ENCODE assay signal across 11 cellular contexts in genomic region chr2:181300600-181301291, GRCh38.
DNase-seq lines count a peak whose midpoint lies in the region; TF ChIP-seq lines count a peak whose summit lies in the region.
"Had no signal": no experiment of that assay in that cellular context is flagged by ENCODE, and none has a peak within 500 bp of the region (broad histone marks: within the 10 kb centered on the region; RNA-seq: fewer than 3 reads in every experiment).

No MANE protein-coding gene starts in this region.

- H3K9ac ChIP-seq in KMS-11 (no peak overlapping the region; the same call in 1 of the 2 replicates), colonic mucosa (ENCODE audit: low read depth in 2 of 2, low read length in 2 of 2) (no peak overlapping the region)

- POLR2A ChIA-PET in CD4-positive, alpha-beta memory T cell (lab: Charles Lee; ENCODE audit: partially characterized antibody): interaction anchor here (0.7 to 16.0 kb wide), 19 partner anchors 11 to 196 kb away, joined by 3 to 374 read pairs (median 3); partner anchors contain the start of gene ITGA4
- POLR2A ChIA-PET in activated CD4-positive, alpha-beta T cell treated with anti-CD3 and anti-CD28 coated beads, Interleukin-2, amount 10 ng/mL, durations not matched to agents 7 days and 5 days (lab: Charles Lee): interaction anchor here (0.6 kb wide), 2 partner anchors 135 to 320 kb away, joined by 3 to 4 read pairs; partner anchors contain the start of gene UBE2E3

- CTCF ChIA-PET in CD4-positive, alpha-beta memory T cell (lab: Charles Lee; ENCODE audit: partially characterized antibody): interaction anchor here (0.9 to 3.1 kb wide), 8 partner anchors 11 to 320 kb away, joined by 3 to 14 read pairs (median 3); partner anchors contain the start of gene ITGA4
- CTCF ChIA-PET in activated CD4-positive, alpha-beta T cell treated with anti-CD3 and anti-CD28 coated beads, Interleukin-2, amount 10 ng/mL, durations not matched to agents 7 days and 5 days (lab: Charles Lee): interaction anchor here (0.9 to 2.2 kb wide), 4 partner anchors 12 to 156 kb away, joined by 3 to 11 read pairs (median 4); partner anchors contain the start of gene ITGA4

- H3K27ac Mint-ChIP-seq in CD4-positive, alpha-beta memory T cell: peak overlapping the region; percentile 49 to 97 (median 88)
- peak overlapping the region; percentile 86 for H3K27ac Mint-ChIP-seq in activated CD4-positive, alpha-beta T cell treated with anti-CD3 and anti-CD28 coated beads, Interleukin-2, amount 10 ng/mL, durations not matched to agents 7 days and 5 days
- H3K27ac Mint-ChIP-seq in immature natural killer cell: peak overlapping the region; percentile 66 to 92 (median 80)

- TF ChIP-seq POLR2A in esophagus muscularis mucosa (IDR thresholded peaks at IDR 0.05; ENCODE audit: low read depth): no peak

- H2AFZ ChIP-seq in KMS-11 (ENCODE audit: low read depth): peak overlapping the region; percentile 15; the same call in 1 of the 2 replicates

- H3K36me3 Mint-ChIP-seq in CD4-positive, alpha-beta memory T cell: peaks cover 23 to 24% of the 10 kb centered on the region in 2 donors
- peaks cover 40% of the 10 kb centered on the region for H3K36me3 Mint-ChIP-seq in activated CD4-positive, alpha-beta T cell treated with anti-CD3 and anti-CD28 coated beads, Interleukin-2, amount 10 ng/mL, durations not matched to agents 7 days and 5 days (ENCODE audit: low read depth)
- H3K36me3 Mint-ChIP-seq in immature natural killer cell: peaks cover 15 to 24% (median 19%) of the 10 kb centered on the region in 3 donors

- no peaks in the 10 kb centered on the region for H3K27me3 Mint-ChIP-seq in CD4-positive, alpha-beta memory T cell
- H3K27me3 Mint-ChIP-seq in activated CD4-positive, alpha-beta T cell treated with anti-CD3 and anti-CD28 coated beads, Interleukin-2, amount 10 ng/mL, durations not matched to agents 7 days and 5 days: no peaks in the 10 kb centered on the region
- H3K27me3 Mint-ChIP-seq in immature natural killer cell (ENCODE audit: low read depth in 3 of 3): peaks cover 0 to 9% (median 6%) of the 10 kb centered on the region in 3 donors

- no peak for TF ChIP-seq EP300 in esophagus muscularis mucosa (IDR thresholded peaks at IDR 0.05)

- no peaks in the 10 kb centered on the region for H4K20me1 ChIP-seq in KMS-11 (ENCODE audit: insufficient read depth)

- H3K4me1 Mint-ChIP-seq in CD4-positive, alpha-beta memory T cell: peaks cover 38 to 48% (median 42%) of the 10 kb centered on the region in 4 donors
- H3K4me1 Mint-ChIP-seq in activated CD4-positive, alpha-beta T cell treated with anti-CD3 and anti-CD28 coated beads, Interleukin-2, amount 10 ng/mL, durations not matched to agents 7 days and 5 days: peaks cover 56% of the 10 kb centered on the region
- peaks cover 47 to 55% of the 10 kb centered on the region in 2 donors for H3K4me1 Mint-ChIP-seq in immature natural killer cell

- H3K27me3 ChIP-seq in CD4-positive, alpha-beta memory T cell (ENCODE audit: insufficient read depth, low read length): no peaks in the 10 kb centered on the region
- no peaks in the 10 kb centered on the region for H3K27me3 ChIP-seq in KMS-11 (ENCODE audit: insufficient read depth, low read depth)
- no peaks in the 10 kb centered on the region for H3K27me3 ChIP-seq in colonic mucosa
- no peaks in the 10 kb centered on the region for H3K27me3 ChIP-seq in esophagus muscularis mucosa
- H3K27me3 ChIP-seq: Peyer's patch had no signal

- intact Hi-C loops in CD4-positive, alpha-beta memory T cell (cut with micrococcal nuclease): no loop called here
- intact Hi-C loops in colonic mucosa (cut with DNase I) (no loop called here), esophagus muscularis mucosa (cut with DNase I) (no loop called here)

- peak overlapping the region in 1 of 2 donors; percentile 20 for H3K4me3 ChIP-seq in CD4-positive, alpha-beta memory T cell (ENCODE audit: low read length in 2 of 2)
- H3K4me3 ChIP-seq in KMS-11 (IDR thresholded peaks at IDR 0.05; ENCODE audit: insufficient read depth, low read depth, low read length) (no peak overlapping the region), colonic mucosa (no peak overlapping the region), esophagus muscularis mucosa (no peak overlapping the region)
- H3K4me3 ChIP-seq: Peyer's patch had no signal

- H3K79me2 ChIP-seq in KMS-11 (ENCODE audit: insufficient read depth, low read depth): no peaks in the 10 kb centered on the region

- no peaks in the 10 kb centered on the region for H3K36me3 ChIP-seq in CD4-positive, alpha-beta memory T cell (ENCODE audit: insufficient read depth, low read length)
- H3K36me3 ChIP-seq in KMS-11 (ENCODE audit: insufficient read depth) (no peaks in the 10 kb centered on the region), colonic mucosa (no peaks in the 10 kb centered on the region), esophagus muscularis mucosa (no peaks in the 10 kb centered on the region)
- H3K36me3 ChIP-seq: Peyer's patch had no signal

- DNase-seq in CD4-positive, alpha-beta memory T cell: peak; percentile 59 to 80 (median 71)
- peak; percentile 76 for DNase-seq in activated CD4-positive, alpha-beta T cell treated with anti-CD3 and anti-CD28 coated beads, Interleukin-2, amount 10 ng/mL, durations not matched to agents 7 days and 5 days
- DNase-seq in immature natural killer cell (peak; percentile 76 to 81 (median 81)), colonic mucosa (no peak), esophagus muscularis mucosa (ENCODE audit: extremely low spot score) (no peak), RPMI8226 (no peak), SW 1271 (lab: John Stamatoyannopoulos, UW) (no peak)
- DNase-seq: H9, substantia nigra had no signal

- H3K9me3 Mint-ChIP-seq in CD4-positive, alpha-beta memory T cell: peaks cover 0 to 33% (median 27%) of the 10 kb centered on the region in 8 donors
- peaks cover 27% of the 10 kb centered on the region for H3K9me3 Mint-ChIP-seq in activated CD4-positive, alpha-beta T cell treated with anti-CD3 and anti-CD28 coated beads, Interleukin-2, amount 10 ng/mL, durations not matched to agents 7 days and 5 days
- H3K9me3 Mint-ChIP-seq in immature natural killer cell: peaks cover 5 to 22% (median 14%) of the 10 kb centered on the region in 6 donors
- H3K9me3 Mint-ChIP-seq: H9 had no signal

- WGBS in esophagus muscularis mucosa: 85% methylated on average over 5 of the region's 5 CpGs

- peak overlapping the region; percentile 70 for H3K4me2 ChIP-seq in KMS-11

- peak overlapping the region; percentile 4 to 73 (median 61) for H3K4me3 Mint-ChIP-seq in CD4-positive, alpha-beta memory T cell
- H3K4me3 Mint-ChIP-seq in activated CD4-positive, alpha-beta T cell treated with anti-CD3 and anti-CD28 coated beads, Interleukin-2, amount 10 ng/mL, durations not matched to agents 7 days and 5 days: peak overlapping the region; percentile 44
- peak overlapping the region; percentile 66 to 86 (median 76) for H3K4me3 Mint-ChIP-seq in immature natural killer cell
- H3K4me3 Mint-ChIP-seq: H9 had no signal

- H3K9me3 ChIP-seq in CD4-positive, alpha-beta memory T cell (ENCODE audit: control insufficient read depth in 1 of 2, low read length in 2 of 2): peaks cover 0 to 5% of the 10 kb centered on the region in 2 donors
- H3K9me3 ChIP-seq in colonic mucosa (no peaks in the 10 kb centered on the region), esophagus muscularis mucosa (peaks cover 0 to 10% (median 6%) of the 10 kb centered on the region in 4 donors)
- H3K9me3 ChIP-seq: Peyer's patch had no signal

- H3K4me1 ChIP-seq in CD4-positive, alpha-beta memory T cell (ENCODE audit: insufficient read depth, low read length): peaks cover 51% of the 10 kb centered on the region
- H3K4me1 ChIP-seq in KMS-11 (ENCODE audit: low read depth, poor library complexity, severe bottlenecking) (peaks cover 58% of the 10 kb centered on the region), colonic mucosa (no peaks in the 10 kb centered on the region), esophagus muscularis mucosa (peaks cover 0 to 7% (median 4%) of the 10 kb centered on the region in 4 donors)

- peak overlapping the region; percentile 16 for H3K27ac ChIP-seq in CD4-positive, alpha-beta memory T cell (ENCODE audit: low read depth, low read length)
- H3K27ac ChIP-seq in KMS-11 (peak overlapping the region; percentile 33; the same call in 1 of the 2 replicates), colonic mucosa (no peak overlapping the region), esophagus muscularis mucosa (replicated peaks in 1 of 4) (no peak overlapping the region)
- H3K27ac ChIP-seq: Peyer's patch had no signal

- TF ChIP-seq CTCF in KMS-11 (conservative IDR thresholded peaks at IDR 0.05; ENCODE audit: low read depth, low read length) (no peak), colonic mucosa (IDR thresholded peaks at IDR 0.05) (no peak), esophagus muscularis mucosa (IDR thresholded peaks at IDR 0.05) (no peak)

Comparison
In these comparisons a context has a peak if more than half of its experiments do, and no peak if none do; other contexts are left out.
1. DNase-seq: peak in CD4-positive, alpha-beta memory T cell (5 of 5), activated CD4-positive, alpha-beta T cell treated with anti-CD3 and anti-CD28 coated beads, Interleukin-2, amount 10 ng/mL, durations not matched to agents 7 days and 5 days (single experiment) and immature natural killer cell (3 of 3); none in colonic mucosa (single experiment), esophagus muscularis mucosa (single experiment), RPMI8226 (single experiment) and SW 1271 (0 of 2).
2. H3K27ac ChIP-seq: peak in CD4-positive, alpha-beta memory T cell (single experiment) and KMS-11 (single experiment); none in colonic mucosa (single experiment) and esophagus muscularis mucosa (0 of 4).
3. Peak in every context shown above with its lines, with median percentiles within 50 percentile points of each other: H3K27ac Mint-ChIP-seq and H3K4me3 Mint-ChIP-seq.